8 cellular contexts compared by ENCODE assay signal in the genomic region with DNA sequence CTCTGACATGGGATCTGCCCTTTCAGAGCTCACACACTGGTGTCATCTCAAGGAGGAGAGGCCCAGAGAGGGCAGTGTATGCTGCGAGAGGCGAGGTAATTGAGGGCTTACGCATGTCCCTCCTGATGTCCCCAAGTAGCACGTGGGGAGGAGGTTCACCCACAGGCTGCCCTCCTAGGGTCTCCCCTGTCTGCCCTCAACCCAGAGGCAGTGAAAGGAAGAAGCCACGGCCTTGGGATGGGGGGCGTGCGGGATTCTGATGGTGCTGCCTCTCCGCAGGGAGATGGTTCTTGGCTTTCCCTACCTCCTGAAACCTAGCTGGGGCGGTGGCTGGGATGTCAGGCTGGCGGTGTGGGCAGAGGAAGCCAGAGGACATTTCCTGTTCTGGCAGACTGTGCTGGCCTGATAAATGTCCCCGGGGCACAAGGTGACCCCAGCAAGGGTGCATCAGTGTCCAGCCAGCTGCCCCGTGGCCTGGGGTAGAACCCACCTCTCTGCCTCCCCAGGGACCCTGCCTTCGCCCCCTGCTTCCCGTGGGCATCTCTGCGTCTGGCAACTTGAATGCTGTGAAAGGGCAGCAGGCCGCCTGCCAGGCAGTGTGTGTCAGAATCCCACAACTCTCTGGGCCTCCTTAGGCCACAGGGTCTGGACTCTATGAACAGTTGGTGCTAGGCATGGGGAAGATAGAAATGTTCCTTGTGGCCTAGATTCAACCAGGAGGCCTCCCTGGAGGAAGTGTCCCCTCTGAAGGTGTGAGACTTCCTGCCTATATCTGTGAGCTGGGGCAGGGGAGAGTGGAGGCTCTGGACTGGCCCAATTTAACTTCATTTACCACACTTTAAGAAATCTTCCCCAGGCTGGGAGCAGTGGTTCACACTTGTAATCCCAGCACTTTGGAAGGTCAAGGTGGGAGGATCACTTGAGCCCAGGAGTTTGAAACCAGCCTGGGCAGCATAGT. TPM values are rescaled to one million over a fixed set of nuclear protein-coding genes. Genes with fewer than 3 reads are reported as not detected.
DNase-seq lines count a peak whose midpoint lies in the region; ATAC-seq and TF ChIP-seq lines count a peak whose summit lies in the region.

No MANE protein-coding gene starts in this region.

- peaks cover 43% of the 10 kb centered on the region for H3K4me1 ChIP-seq in RWPE2 (ENCODE audit: insufficient read depth, poor library complexity, severe bottlenecking)
- no peaks in the 10 kb centered on the region for H3K4me1 ChIP-seq in prostate gland (replicated peaks)

- peak overlapping the region; percentile 79 for H3K27ac ChIP-seq in RWPE2 (ENCODE audit: poor library complexity, severe bottlenecking)
- peak overlapping the region; percentile 31 to 54 for H3K27ac ChIP-seq in prostate gland

- ATAC-seq in RWPE2 (ENCODE audit: low read depth) (no peak), GM18868 (IDR thresholded peaks at IDR 0.05; ENCODE audit: unreplicated experiment) (no peak)

- TF ChIP-seq POLR2A in prostate gland (IDR thresholded peaks at IDR 0.05) = no peak

- intact Hi-C loops in prostate gland (cut with DNase I) = no loop called here

- peak overlapping the region; percentile 90 for H3K27ac Mint-ChIP-seq in endothelial cell (ENCODE audit: unreplicated experiment)

- TF ChIP-seq CTCF in RWPE2 (IDR thresholded peaks at IDR 0.05; ENCODE audit: poor library complexity, severe bottlenecking) (no peak), endothelial cell (IDR thresholded peaks at IDR 0.05; ENCODE audit: unreplicated experiment) (no peak), prostate gland (IDR thresholded peaks at IDR 0.05) (no peak)

- H3K36me3 ChIP-seq in RWPE2 (ENCODE audit: low read depth) (no peaks in the 10 kb centered on the region), prostate gland (no peaks in the 10 kb centered on the region)

- H3K27me3 Mint-ChIP-seq in endothelial cell (ENCODE audit: unreplicated experiment) = peaks cover 21% of the 10 kb centered on the region

- H3K36me3 Mint-ChIP-seq in endothelial cell (ENCODE audit: low read depth, unreplicated experiment) = peaks cover 28% of the 10 kb centered on the region

- H3K27me3 ChIP-seq in RWPE2 (ENCODE audit: insufficient read depth, poor library complexity, severe bottlenecking) = no peaks in the 10 kb centered on the region
- H3K27me3 ChIP-seq in prostate gland (replicated peaks; ENCODE audit: insufficient read depth) = no peaks in the 10 kb centered on the region

- WGBS in prostate gland = 84% methylated on average over 16 of the region's 16 CpGs

- no peaks in the 10 kb centered on the region for H3K9me3 ChIP-seq in RWPE2 (ENCODE audit: severe bottlenecking)
- H3K9me3 ChIP-seq in prostate gland = no peaks in the 10 kb centered on the region

- DNase-seq in ELF-1 (ENCODE audit: low read depth, low spot score) (peak; percentile 67), RWPE2 (ENCODE audit: low spot score) (no peak), endothelial cell (ENCODE audit: low spot score) (no peak), prostate gland (ENCODE audit: low spot score) (no peak), NCI-H2171 treated with DMSO at 0.1 percent for 48 hours (lab: John Stamatoyannopoulos, UW) (no peak)
- DNase-seq in stimulated activated CD4-positive, alpha-beta T cell treated with anti-CD3 and anti-CD28 coated beads, Interleukin-2, amount 100 ng/mL, for 48 hours = no peak
- DNase-seq in central memory CD4-positive, alpha-beta T cell = no peak

- H3K4me1 Mint-ChIP-seq in endothelial cell (ENCODE audit: unreplicated experiment) = peaks cover 53% of the 10 kb centered on the region

- H3K9me3 Mint-ChIP-seq in endothelial cell (ENCODE audit: unreplicated experiment) = no peaks in the 10 kb centered on the region

- no peak overlapping the region for H3K4me3 Mint-ChIP-seq in endothelial cell (ENCODE audit: unreplicated experiment)

- H3K4me3 ChIP-seq in RWPE2 (ENCODE audit: severe bottlenecking) (no peak overlapping the region), prostate gland (no peak overlapping the region)

RNA-seq across cellular contexts. Expression of a gene that starts 4.8 kb away (rescaled TPM):
- total RNA-seq in endothelial cell (ENCODE audit: unreplicated experiment) (93.7 TPM), prostate gland (10 to 100 TPM; 13.3 to 34.8 TPM)

RNA-seq across cellular contexts. Expression of a gene that starts 41.6 kb away (rescaled TPM):
- total RNA-seq in endothelial cell (ENCODE audit: unreplicated experiment) (14.8 TPM), prostate gland (10 to 100 TPM; 11.5 to 29.9 TPM)
